18 cellular contexts compared by ENCODE assay signal in the genomic region with DNA sequence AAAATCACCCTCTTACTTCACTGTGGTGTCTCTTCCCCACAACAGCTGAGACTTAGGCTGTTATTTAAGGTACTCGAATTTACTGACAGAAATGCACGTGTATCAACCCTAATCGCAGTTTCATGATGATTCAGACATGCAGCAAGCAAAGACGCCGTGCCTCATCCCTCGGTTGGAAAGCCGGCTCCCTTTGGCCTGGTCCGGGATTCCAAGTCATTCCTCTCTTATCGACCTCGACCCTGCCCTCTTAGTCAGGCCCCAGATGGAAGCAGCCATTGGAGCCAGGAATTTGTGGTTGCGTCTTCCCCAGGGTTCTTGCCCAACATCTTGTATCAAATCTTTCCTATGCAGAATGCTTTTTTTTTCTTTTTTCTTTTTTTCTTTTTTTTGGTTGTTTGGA.
"Had no signal": no experiment of that assay in that cellular context is flagged by ENCODE, and none has a peak within 500 bp of the region (broad histone marks: within the 10 kb centered on the region; RNA-seq: fewer than 3 reads in every experiment).

No MANE protein-coding gene starts in this region.

- H3K4me1 ChIP-seq: lower lobe of right lung, sigmoid colon, stomach had no signal

- H3K27me3 Mint-ChIP-seq: activated naive CD8-positive, alpha-beta T cell treated with anti-CD3 and anti-CD28 coated beads, Interleukin-2, amount 50 U/mL, for 24 hours had no signal

- DNase-seq: activated CD4-positive, alpha-beta T cell treated with anti-CD3 and anti-CD28 coated beads, Interleukin-2, amount 10 ng/mL, durations not matched to agents 7 days and 5 days; activated CD8-positive, alpha-beta memory T cell treated with anti-CD3 and anti-CD28 coated beads, Interleukin-2, amount 50 U/mL, for 4 hours; activated naive CD4-positive, alpha-beta T cell treated with anti-CD3 and anti-CD28 coated beads, Interleukin-2, amount 10 ng/mL, durations not matched to agents 7 days and 5 days; activated naive CD8-positive, alpha-beta T cell treated with anti-CD3 and anti-CD28 coated beads, Interleukin-2, amount 50 U/mL, for 24 hours; activated T-cell treated with anti-CD3 and anti-CD28 coated beads, Interleukin-2, amount 50 U/mL, for 4 hours; aorta; dorsolateral prefrontal cortex; kidney glomerular epithelial cell; lower lobe of right lung; natural killer cell; ovary; sigmoid colon; stimulated activated CD4-positive, alpha-beta T cell treated with anti-CD3 and anti-CD28 coated beads, Interleukin-4, amount 100 ng/mL, for 24 hours; stomach; T-helper 1 cell; T-helper 9 cell; upper lobe of left lung had no signal

- H3K27ac Mint-ChIP-seq: activated CD4-positive, alpha-beta T cell treated with anti-CD3 and anti-CD28 coated beads, Interleukin-2, amount 10 ng/mL, durations not matched to agents 7 days and 5 days; activated naive CD4-positive, alpha-beta T cell treated with anti-CD3 and anti-CD28 coated beads, Interleukin-2, amount 10 ng/mL, durations not matched to agents 7 days and 5 days; activated naive CD8-positive, alpha-beta T cell treated with anti-CD3 and anti-CD28 coated beads, Interleukin-2, amount 50 U/mL, for 24 hours; natural killer cell; stimulated activated effector memory CD8-positive, alpha-beta T cell treated with anti-CD3 and anti-CD28 coated beads, Interleukin-12 subunit alpha, Interleukin-12 subunit beta, amount 100 ng/mL, for 72 hours had no signal

- H3K9me3 ChIP-seq: lower lobe of right lung, ovary, sigmoid colon, stomach, upper lobe of left lung had no signal

- H3K36me3 Mint-ChIP-seq: activated naive CD4-positive, alpha-beta T cell treated with anti-CD3 and anti-CD28 coated beads, Interleukin-2, amount 10 ng/mL, durations not matched to agents 7 days and 5 days; natural killer cell; stimulated activated effector memory CD8-positive, alpha-beta T cell treated with anti-CD3 and anti-CD28 coated beads, Interleukin-12 subunit alpha, Interleukin-12 subunit beta, amount 100 ng/mL, for 72 hours had no signal

- H3K4me3 ChIP-seq: dorsolateral prefrontal cortex, lower lobe of right lung, ovary, sigmoid colon, stomach, upper lobe of left lung had no signal

- H3K27me3 ChIP-seq: ovary, sigmoid colon, stomach, upper lobe of left lung had no signal

- H3K9me3 Mint-ChIP-seq: activated naive CD4-positive, alpha-beta T cell treated with anti-CD3 and anti-CD28 coated beads, Interleukin-2, amount 10 ng/mL, durations not matched to agents 7 days and 5 days; activated naive CD8-positive, alpha-beta T cell treated with anti-CD3 and anti-CD28 coated beads, Interleukin-2, amount 50 U/mL, for 24 hours; activated T-cell treated with anti-CD3 and anti-CD28 coated beads, Interleukin-2, amount 50 U/mL, for 4 hours; natural killer cell; stimulated activated effector memory CD8-positive, alpha-beta T cell treated with anti-CD3 and anti-CD28 coated beads, Interleukin-12 subunit alpha, Interleukin-12 subunit beta, amount 100 ng/mL, for 72 hours had no signal

- ATAC-seq: activated naive CD8-positive, alpha-beta T cell treated with anti-CD3 and anti-CD28 coated beads, Interleukin-2, amount 50 U/mL, for 24 hours; activated T-cell treated with anti-CD3 and anti-CD28 coated beads, Interleukin-2, amount 50 U/mL, for 4 hours; lower lobe of right lung; natural killer cell; stimulated activated effector memory CD8-positive, alpha-beta T cell treated with anti-CD3 and anti-CD28 coated beads, Interleukin-12 subunit alpha, Interleukin-12 subunit beta, amount 100 ng/mL, for 72 hours had no signal

- H3K4me3 Mint-ChIP-seq: activated CD4-positive, alpha-beta T cell treated with anti-CD3 and anti-CD28 coated beads, Interleukin-2, amount 10 ng/mL, durations not matched to agents 7 days and 5 days; activated naive CD4-positive, alpha-beta T cell treated with anti-CD3 and anti-CD28 coated beads, Interleukin-2, amount 10 ng/mL, durations not matched to agents 7 days and 5 days; activated naive CD8-positive, alpha-beta T cell treated with anti-CD3 and anti-CD28 coated beads, Interleukin-2, amount 50 U/mL, for 24 hours; activated T-cell treated with anti-CD3 and anti-CD28 coated beads, Interleukin-2, amount 50 U/mL, for 4 hours; natural killer cell; stimulated activated effector memory CD8-positive, alpha-beta T cell treated with anti-CD3 and anti-CD28 coated beads, Interleukin-12 subunit alpha, Interleukin-12 subunit beta, amount 100 ng/mL, for 72 hours had no signal

- H3K36me3 ChIP-seq: lower lobe of right lung, ovary, sigmoid colon, stomach, upper lobe of left lung had no signal

- H3K27ac ChIP-seq: dorsolateral prefrontal cortex, lower lobe of right lung, ovary, sigmoid colon, stomach, upper lobe of left lung had no signal
